6 cellular contexts compared by ENCODE assay signal in the genomic region with DNA sequence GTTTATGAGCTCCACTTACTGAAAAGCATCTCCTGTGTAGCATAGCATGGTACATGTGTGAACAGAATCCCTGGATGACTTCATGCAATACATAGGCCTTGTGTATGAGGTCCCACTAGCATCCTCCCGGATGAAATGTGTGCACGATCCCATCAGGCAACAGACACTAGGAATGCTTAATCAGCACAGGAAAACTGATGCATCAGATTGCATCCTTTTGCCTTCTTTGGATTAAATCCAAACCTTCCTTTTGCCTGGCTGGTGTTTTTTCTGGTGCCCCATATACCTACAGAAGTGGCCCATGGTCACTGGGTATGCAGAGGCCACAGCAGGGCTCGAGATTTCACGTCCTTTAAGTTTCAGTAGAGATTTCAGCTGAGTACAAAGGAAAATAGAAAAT.
"Had no signal": no experiment of that assay in that cellular context is flagged by ENCODE, and none has a peak within 500 bp of the region (broad histone marks: within the 10 kb centered on the region; RNA-seq: fewer than 3 reads in every experiment).

No MANE protein-coding gene starts in this region.

- DNase-seq: IMR-90, KBM-7, KG1 had no signal

- ATAC-seq: K562 had no signal

- H3K27ac Mint-ChIP-seq: IgD-negative memory B cell had no signal

- H3K4me3 Mint-ChIP-seq: IgD-negative memory B cell had no signal

- FAIRE-seq: K562 had no signal

- H3K4me3 ChIP-seq: K562 had no signal

- H3K27ac ChIP-seq: HL-60 had no signal
